ENCODE assay signal across 9 cellular contexts in genomic region chr11:43736502-43737193, GRCh38. TPM values are rescaled to one million over a fixed set of nuclear protein-coding genes. Genes with fewer than 3 reads are reported as not detected.
DNase-seq lines count a peak whose midpoint lies in the region; ATAC-seq, FAIRE-seq and TF ChIP-seq lines count a peak whose summit lies in the region.
"Had no signal": no experiment of that assay in that cellular context is flagged by ENCODE, and none has a peak within 500 bp of the region (broad histone marks: within the 10 kb centered on the region; RNA-seq: fewer than 3 reads in every experiment).

No MANE protein-coding gene starts in this region.

- H3K9me1 ChIP-seq in K562 (ENCODE audit: control insufficient read depth, insufficient read depth, low read length), result no peaks in the 10 kb centered on the region

- H3K27me3 Mint-ChIP-seq in T-helper 2 cell treated with Interferon-gamma antibody and Interleukin-4, amounts not matched to agents 5 μg/mL and 100 μg/mL, for 36 hours (ENCODE audit: low read depth), result no peaks in the 10 kb centered on the region

- peaks cover 16% of the 10 kb centered on the region; the same call in 1 of the 3 replicates for H3K79me2 ChIP-seq in K562 (ENCODE audit: control insufficient read depth, insufficient read depth, low read length)

- H3K9me3 ChIP-seq in K562 (replicated peaks; ENCODE audit: control insufficient read depth, insufficient read depth, low read depth, low read length) (no peaks in the 10 kb centered on the region), aorta (ENCODE audit: control insufficient read depth, low read length) (no peaks in the 10 kb centered on the region)

- POLR2A ChIA-PET in K562 (lab: Yijun Ruan, JAX), result interaction anchor here (1.0 kb wide), 1 partner anchor 10 kb away, joined by 3 read pairs; no protein-coding TSS in a partner anchor

- no peak overlapping the region for H3K4me3 Mint-ChIP-seq in T-helper 2 cell treated with Interferon-gamma antibody and Interleukin-4, amounts not matched to agents 5 μg/mL and 100 μg/mL, for 36 hours

- H3K4me3 ChIP-seq in K562, result no peak overlapping the region
- H3K4me3 ChIP-seq in aorta (ENCODE audit: low read length in 2 of 2), result peak overlapping the region; percentile 26 to 30

- no peaks in the 10 kb centered on the region for H3K27me3 ChIP-seq in K562 (ENCODE audit: control insufficient read depth in 2 of 2, insufficient read depth in 2 of 2, low read length in 2 of 2)
- H3K27me3 ChIP-seq in aorta (ENCODE audit: control insufficient read depth in 1 of 2, insufficient read depth in 2 of 2, low read length in 1 of 2), result no peaks in the 10 kb centered on the region

- no TSS peak for BruUV-seq in K562 (replicated peaks; lab: Mats Ljungman, UMichigan)

- peaks cover 10% of the 10 kb centered on the region for H3K4me1 Mint-ChIP-seq in T-helper 2 cell treated with Interferon-gamma antibody and Interleukin-4, amounts not matched to agents 5 μg/mL and 100 μg/mL, for 36 hours (ENCODE audit: low read depth)

- peaks cover 38% of the 10 kb centered on the region for H3K36me3 Mint-ChIP-seq in T-helper 2 cell treated with Interferon-gamma antibody and Interleukin-4, amounts not matched to agents 5 μg/mL and 100 μg/mL, for 36 hours (ENCODE audit: low read depth)

- H3K9ac ChIP-seq in K562 (ENCODE audit: insufficient read depth in 1 of 2, low read depth in 2 of 2, low read length in 2 of 2), result peak overlapping the region in 1 of 2 experiments; percentile 13; a peak in 1 of 4 replicates

- peaks cover 4 to 48% of the 10 kb centered on the region in 2 experiments; a peak in 4 of 5 replicates for H3K4me1 ChIP-seq in K562 (replicated peaks in 1 of 2; ENCODE audit: control insufficient read depth in 2 of 2, insufficient read depth in 2 of 2, low read length in 2 of 2)
- H3K4me1 ChIP-seq in aorta (ENCODE audit: control insufficient read depth in 1 of 2, insufficient read depth in 2 of 2, low read length in 2 of 2), result peaks cover 3 to 19% of the 10 kb centered on the region in 2 donors

- no peak for TF ChIP-seq RAD21 in K562 (CRISPR knock-in tag; conservative IDR thresholded peaks at IDR 0.05 in 1 of 2, IDR thresholded peaks at IDR 0.05 in 1 of 2)

- H3K27ac ChIP-seq in K562 (ENCODE audit: extremely low read depth, low read depth, low read length) (peak overlapping the region; percentile 22; the same call in 1 of the 3 replicates), aorta (ENCODE audit: low read depth in 1 of 2, low read length in 2 of 2) (peak overlapping the region; percentile 68 to 89)

- no peak for TF ChIP-seq CTCF in K562 (IDR thresholded peaks at IDR 0.05 in 2 of 3, conservative IDR thresholded peaks at IDR 0.05 in 1 of 3; ENCODE audit: insufficient read depth in 2 of 3, low read depth in 1 of 3, low read length in 3 of 3)

- FAIRE-seq in K562 (lab: Jason Lieb, UNC), result no peak

- H3K36me3 ChIP-seq in K562 (ENCODE audit: control insufficient read depth, insufficient read depth, low read length), result peaks cover 5% of the 10 kb centered on the region; the same call in 1 of the 3 replicates
- H3K36me3 ChIP-seq in aorta (ENCODE audit: control insufficient read depth in 1 of 2, insufficient read depth in 2 of 2, low read length in 1 of 2), result no peaks in the 10 kb centered on the region

- peak overlapping the region; percentile 74 for H2AFZ ChIP-seq in K562 (ENCODE audit: low read depth, low read length)

- H3K27ac Mint-ChIP-seq in T-helper 2 cell treated with Interferon-gamma antibody and Interleukin-4, amounts not matched to agents 5 μg/mL and 100 μg/mL, for 36 hours, result no peak overlapping the region

- TF ChIP-seq POLR2A in K562 (conservative IDR thresholded peaks at IDR 0.05), result no peak

- DNase-seq in Right ventricle myocardium inferior (ENCODE audit: missing footprints), result no peak
- no peak for DNase-seq in cardiac septum (ENCODE audit: low spot score)
- DNase-seq in K562 (ENCODE audit: extremely low read depth in 1 of 4, low spot score in 3 of 4), result no peak
- DNase-seq in iris pigment epithelial cell (ENCODE audit: low read depth), result peak; percentile 69
- DNase-seq in aorta, result no peak
- no peak for DNase-seq in T-helper 2 cell treated with Interferon-gamma antibody and Interleukin-4, amounts not matched to agents 5 μg/mL and 100 μg/mL, for 36 hours (ENCODE audit: low spot score)
- no peak for DNase-seq in occipital lobe (lab: John Stamatoyannopoulos, UW)
- no peak for DNase-seq in posterior vena cava (ENCODE audit: low spot score)
- DNase-seq: NCI-H187 treated with DMSO at 0.1 percent for 48 hours had no signal

- WGBS in K562 (ENCODE audit: insufficient coverage, low coverage, missing lambda C conversion rate), result 62% methylated on average over 5 of the region's 5 CpGs
- 1 to 5% methylated on average over 5 of the region's 5 CpGs for WGBS in aorta, 2 donors

- CTCF ChIA-PET in K562 (lab: Yijun Ruan, JAX; ENCODE audit: low intra/inter-chr PET ratio), result interaction anchor here (0.5 kb wide), 1 partner anchor 156 kb away, joined by 4 read pairs; no protein-coding TSS in a partner anchor

- no peak for TF ChIP-seq EP300 in K562 (IDR thresholded peaks at IDR 0.05; ENCODE audit: low read length)

- H3K9me3 Mint-ChIP-seq in T-helper 2 cell treated with Interferon-gamma antibody and Interleukin-4, amounts not matched to agents 5 μg/mL and 100 μg/mL, for 36 hours, result peaks cover 6% of the 10 kb centered on the region

- no peak overlapping the region for H3K4me2 ChIP-seq in K562 (ENCODE audit: insufficient read depth, low read length)

- in situ Hi-C loops in K562 (cut with MboI), result no loop called here

- intact Hi-C loops in Right ventricle myocardium inferior (cut with DNase I) (loop anchor here (2.0 kb wide), 1 partner anchor 50 kb away; no protein-coding TSS in a partner anchor), cardiac septum (cut with DNase I) (loop anchor here (5.0 kb wide), 1 partner anchor 54 kb away; the partner anchor contains the start of gene HSD17B12), K562 (cut with micrococcal nuclease) (no loop called here), aorta (cut with DNase I) (loop anchor here (2.0 to 5.0 kb wide), 2 partner anchors 56 to 94 kb away; partner anchors contain the start of gene HSD17B12 (in 1 of the 2)), posterior vena cava (cut with DNase I) (no loop called here)

- no peaks in the 10 kb centered on the region for H4K20me1 ChIP-seq in K562 (replicated peaks; ENCODE audit: control insufficient read depth, insufficient read depth, low read length)

- ATAC-seq in Right ventricle myocardium inferior, result peak; percentile 66
- no peak for ATAC-seq in K562
- peak; percentile 69 for ATAC-seq in aorta (ENCODE audit: low FRiP score)

TF ChIP-seq in K562, 482 proteins besides CTCF, POLR2A, EP300 and RAD21:
- no peak for TF ChIP-seq NR3C1 (CRISPR knock-in tag; IDR thresholded peaks at IDR 0.05)
- peak; percentile 70; the same call in 1 of the 2 replicates for TF ChIP-seq MEF2A (IDR thresholded peaks at IDR 0.05; ENCODE audit: control insufficient read depth, low read depth, low read length)
- peak; percentile 51; the same call in 1 of the 2 replicates for TF ChIP-seq CEBPB (tag; IDR thresholded peaks at IDR 0.05)
- no peak for TF ChIP-seq BRCA1 (IDR thresholded peaks at IDR 0.05)
- no peak for TF ChIP-seq BRCA1 (CRISPR knock-in tag; IDR thresholded peaks at IDR 0.05)
- peak; percentile 60; the same call in 1 of the 2 replicates for TF ChIP-seq MEF2D (tag; conservative IDR thresholded peaks at IDR 0.05; ENCODE audit: low read depth)
- peak; percentile 59 for TF ChIP-seq ATF3 (IDR thresholded peaks at IDR 0.05)
- TF ChIP-seq ATF3 (CRISPR knock-in tag; conservative IDR thresholded peaks at IDR 0.05), result no peak
- no peak for TF ChIP-seq CEBPG (CRISPR knock-in tag; IDR thresholded peaks at IDR 0.05)
- peak; percentile 41 to 63 for TF ChIP-seq CEBPG (tag; conservative IDR thresholded peaks at IDR 0.05 in 1 of 2, IDR thresholded peaks at IDR 0.05 in 1 of 2)

RNA-seq across cellular contexts. Expression of gene HSD17B12, which starts 56.1 kb away (rescaled TPM):
- total RNA-seq in Right ventricle myocardium inferior (61.2 TPM), cardiac septum (88.0 TPM), K562 (2014; rRNA removed) (16.2 and 17.3 TPM in 2 replicates), K562 (2014; rRNA removed; fragmentation: Illumina TruSeq; extraction: Trizol) (25.7 and 30.9 TPM in 2 replicates), K562 (2015; rRNA removed; fragmentation: Illumina TruSeq; extraction: Trizol) (23.1 and 24.5 TPM in 2 replicates), K562 (2021) (21.3 and 23.8 TPM in 2 replicates), aorta (100 to 1,000 TPM; 106 to 108 TPM), occipital lobe (68.9 TPM), posterior vena cava (10 to 100 TPM; 80.7 to 85.4 TPM)
- 25.0 and 43.2 TPM in 2 replicates for total RNA-seq in K562 (2011; cell fraction: chromatin; rRNA removed; ENCODE audit: low replicate concordance)
- 34.5 and 36.0 TPM in 2 replicates for total RNA-seq in K562 (2011; cell fraction: nucleolus; rRNA removed)
- 37.9 and 51.6 TPM in 2 replicates for total RNA-seq in K562 (2011; cell fraction: nucleoplasm; rRNA removed)
- polyA plus RNA-seq in K562 (2011; rRNA removed) (31.9 and 34.5 TPM in 2 replicates), K562 (2014; fragmentation: Illumina TruSeq; extraction: Trizol) (27.3 and 30.3 TPM in 2 replicates), K562 (2014; fragmentation: Nextera tagmentation; extraction: Ambion mirVana) (10 to 100 TPM in 1 of 2 experiments, 1 to 10 TPM in 1; 9.1 to 10.3 TPM), K562 (2014; rRNA removed) (19.6 and 23.3 TPM in 2 replicates), aorta (10 to 100 TPM; 62.2 to 68.5 TPM)
- polyA plus RNA-seq in K562 (2011; cell fraction: cytosol; rRNA removed), result 16.3 and 17.6 TPM in 2 replicates
- polyA plus RNA-seq in K562 (2011; cell fraction: nucleus; rRNA removed), result 13.5 and 18.5 TPM in 2 replicates
- 23.0 and 31.8 TPM in 2 replicates for polyA plus RNA-seq in K562 (2012)
- polyA minus RNA-seq in K562 (2011; rRNA and poly(A)+ RNA removed), result 21.1 and 27.6 TPM in 2 replicates
- 22.3 and 26.4 TPM in 2 replicates for polyA minus RNA-seq in K562 (2011; cell fraction: cytosol; rRNA and poly(A)+ RNA removed)
- 19.8 and 24.5 TPM in 2 replicates for polyA minus RNA-seq in K562 (2011; cell fraction: nucleus; rRNA and poly(A)+ RNA removed)

Comparison
In these comparisons a context has a peak if more than half of its experiments do, and no peak if none do; other contexts are left out.
1. intact Hi-C loops: an anchor here in Right ventricle myocardium inferior (2.0 kb wide), cardiac septum (5.0 kb wide) and aorta (2.0 to 5.0 kb wide); none called in K562 and posterior vena cava.